9 cellular contexts compared by ENCODE assay signal in genomic region chr16:86604436-86605220, GRCh38. TPM values are rescaled to one million over a fixed set of nuclear protein-coding genes. Genes with fewer than 3 reads are reported as not detected.
DNase-seq lines count a peak whose midpoint lies in the region; ATAC-seq and TF ChIP-seq lines count a peak whose summit lies in the region.
"Had no signal": no experiment of that assay in that cellular context is flagged by ENCODE, and none has a peak within 500 bp of the region (broad histone marks: within the 10 kb centered on the region; RNA-seq: fewer than 3 reads in every experiment).

No MANE protein-coding gene starts in this region.

- H3K4me1 ChIP-seq in lower lobe of right lung (no peaks in the 10 kb centered on the region), aorta (ENCODE audit: control insufficient read depth in 1 of 2, insufficient read depth in 2 of 2, low read length in 2 of 2) (peaks cover 4 to 7% of the 10 kb centered on the region in 2 donors), Caco-2 (no peaks in the 10 kb centered on the region)

- BruUV-seq in MCF 10A (replicated peaks; lab: Mats Ljungman, UMichigan) (no TSS peak), Caco-2 (replicated peaks; lab: Mats Ljungman, UMichigan) (no TSS peak)

- no peaks in the 10 kb centered on the region for H3K9me3 Mint-ChIP-seq in MCF 10A (ENCODE audit: unreplicated experiment)
- H3K9me3 Mint-ChIP-seq in activated CD8-positive, alpha-beta memory T cell treated with anti-CD3 and anti-CD28 coated beads, Interleukin-2, amount 10 ng/mL, durations not matched to agents 7 days and 5 days (ENCODE audit: low read depth), result no peaks in the 10 kb centered on the region
- H3K9me3 Mint-ChIP-seq in Caco-2 (ENCODE audit: unreplicated experiment), result peaks cover 10% of the 10 kb centered on the region

- H3K27ac ChIP-seq in lower lobe of right lung (no peak overlapping the region), aorta (ENCODE audit: low read depth in 1 of 2, low read length in 2 of 2) (peak overlapping the region; percentile 64 to 89)
- H3K27ac ChIP-seq: heart right ventricle had no signal

- 20 to 34% methylated on average over 17 of the region's 17 CpGs for WGBS in aorta, 2 donors

- intact Hi-C loops in MCF 10A (cut with micrococcal nuclease) (no loop called here), lower lobe of right lung (cut with DNase I) (no loop called here), aorta (cut with DNase I) (no loop called here), Caco-2 (cut with micrococcal nuclease; ENCODE audit: unreplicated experiment) (no loop called here)

- H3K4me3 ChIP-seq in lower lobe of right lung (peak overlapping the region; percentile 47), aorta (ENCODE audit: low read length in 2 of 2) (peak overlapping the region; percentile 9 to 12), Caco-2 (ENCODE audit: low read depth, low read length) (no peak overlapping the region)

- H3K4me3 Mint-ChIP-seq in MCF 10A (ENCODE audit: unreplicated experiment) (no peak overlapping the region), Caco-2 (ENCODE audit: unreplicated experiment) (no peak overlapping the region)
- peak overlapping the region; percentile 68 for H3K4me3 Mint-ChIP-seq in activated CD8-positive, alpha-beta memory T cell treated with anti-CD3 and anti-CD28 coated beads, Interleukin-2, amount 10 ng/mL, durations not matched to agents 7 days and 5 days

- CTCF ChIA-PET in MCF 10A (lab: Yijun Ruan, JAX), result interaction anchor here (0.7 kb wide), 1 partner anchor 1688 kb away, joined by 5 read pairs; no protein-coding TSS in a partner anchor
- CTCF ChIA-PET in activated CD8-positive, alpha-beta memory T cell treated with anti-CD3 and anti-CD28 coated beads, Interleukin-2, amount 10 ng/mL, durations not matched to agents 7 days and 5 days (lab: Charles Lee), result interaction anchor here (0.7 kb wide), 1 partner anchor 29 kb away, joined by 3 read pairs; no protein-coding TSS in a partner anchor
- CTCF ChIA-PET in Caco-2 (lab: Charles Lee), result interaction anchor here (0.6 to 0.7 kb wide), 2 partner anchors 28 to 531 kb away, joined by 3 read pairs; no protein-coding TSS in a partner anchor

- no peaks in the 10 kb centered on the region for H3K27me3 Mint-ChIP-seq in MCF 10A (ENCODE audit: insufficient read depth, unreplicated experiment)
- H3K27me3 Mint-ChIP-seq in activated CD8-positive, alpha-beta memory T cell treated with anti-CD3 and anti-CD28 coated beads, Interleukin-2, amount 10 ng/mL, durations not matched to agents 7 days and 5 days, result peaks cover 17% of the 10 kb centered on the region
- H3K27me3 Mint-ChIP-seq in Caco-2 (ENCODE audit: insufficient read depth, unreplicated experiment), result peaks cover 7% of the 10 kb centered on the region

- H3K27ac Mint-ChIP-seq in MCF 10A (ENCODE audit: low read depth, unreplicated experiment), result no peak overlapping the region
- H3K27ac Mint-ChIP-seq in activated CD8-positive, alpha-beta memory T cell treated with anti-CD3 and anti-CD28 coated beads, Interleukin-2, amount 10 ng/mL, durations not matched to agents 7 days and 5 days, result peak overlapping the region; percentile 64
- no peak overlapping the region for H3K27ac Mint-ChIP-seq in Caco-2 (ENCODE audit: unreplicated experiment)

- H3K9me3 ChIP-seq in lower lobe of right lung (no peaks in the 10 kb centered on the region), aorta (ENCODE audit: control insufficient read depth, low read length) (no peaks in the 10 kb centered on the region), Caco-2 (no peaks in the 10 kb centered on the region; the same call in 1 of the 2 replicates)
- H3K9me3 ChIP-seq: heart right ventricle had no signal

- H3K27me3 ChIP-seq in lower lobe of right lung (ENCODE audit: low read depth), result peaks cover 13% of the 10 kb centered on the region
- no peaks in the 10 kb centered on the region for H3K27me3 ChIP-seq in aorta (ENCODE audit: control insufficient read depth in 1 of 2, insufficient read depth in 2 of 2, low read length in 1 of 2)
- H3K27me3 ChIP-seq in Caco-2 (replicated peaks; ENCODE audit: control insufficient read depth, insufficient read depth, low read length), result no peaks in the 10 kb centered on the region

- DNase-seq in T47D (ENCODE audit: low read depth in 1 of 2, low spot score in 1 of 2) (peak; percentile 66 to 79), MCF 10A (ENCODE audit: unreplicated experiment) (no peak), lower lobe of right lung (no peak), aorta (no peak), Caco-2 (no peak), mesenteric fat pad (ENCODE audit: low spot score) (no peak)
- peak; percentile 71 for DNase-seq in activated CD8-positive, alpha-beta memory T cell treated with anti-CD3 and anti-CD28 coated beads, Interleukin-2, amount 10 ng/mL, durations not matched to agents 7 days and 5 days
- DNase-seq: heart right ventricle had no signal

- peak; percentile 99 for ATAC-seq in activated CD8-positive, alpha-beta memory T cell treated with anti-CD3 and anti-CD28 coated beads, Interleukin-2, amount 10 ng/mL, durations not matched to agents 7 days and 5 days
- ATAC-seq in lower lobe of right lung (peak; percentile 59 to 67), aorta (ENCODE audit: low FRiP score) (no peak), GM21360 (IDR thresholded peaks at IDR 0.05; ENCODE audit: unreplicated experiment) (no peak)
- ATAC-seq: heart right ventricle had no signal

- POLR2A ChIA-PET in MCF 10A (lab: Yijun Ruan, JAX) (interaction anchor here (1.0 kb wide), 1 partner anchor 14 kb away, joined by 4 read pairs; no protein-coding TSS in a partner anchor), Caco-2 (lab: Charles Lee) (no interaction called here)

- no peaks in the 10 kb centered on the region for H3K4me1 Mint-ChIP-seq in MCF 10A (ENCODE audit: insufficient read depth, unreplicated experiment)
- H3K4me1 Mint-ChIP-seq in activated CD8-positive, alpha-beta memory T cell treated with anti-CD3 and anti-CD28 coated beads, Interleukin-2, amount 10 ng/mL, durations not matched to agents 7 days and 5 days, result peaks cover 5% of the 10 kb centered on the region
- no peaks in the 10 kb centered on the region for H3K4me1 Mint-ChIP-seq in Caco-2 (ENCODE audit: low read depth, unreplicated experiment)

- H3K36me3 ChIP-seq in lower lobe of right lung, result no peaks in the 10 kb centered on the region
- no peaks in the 10 kb centered on the region for H3K36me3 ChIP-seq in aorta (ENCODE audit: control insufficient read depth in 1 of 2, insufficient read depth in 2 of 2, low read length in 1 of 2)
- no peaks in the 10 kb centered on the region for H3K36me3 ChIP-seq in Caco-2 (ENCODE audit: control insufficient read depth, insufficient read depth, low read length)
- H3K36me3 ChIP-seq: heart right ventricle had no signal

- H3K36me3 Mint-ChIP-seq in MCF 10A (ENCODE audit: insufficient read depth, unreplicated experiment) (peaks cover 4% of the 10 kb centered on the region), Caco-2 (ENCODE audit: insufficient read depth, unreplicated experiment) (no peaks in the 10 kb centered on the region)
- H3K36me3 Mint-ChIP-seq in activated CD8-positive, alpha-beta memory T cell treated with anti-CD3 and anti-CD28 coated beads, Interleukin-2, amount 10 ng/mL, durations not matched to agents 7 days and 5 days, result no peaks in the 10 kb centered on the region

- in situ Hi-C loops in T47D (cut with HindIII; ENCODE audit: low pct_unique_long_range_greater_than_20kb, low sequenced_read_pairs), result no loop called here

- TF ChIP-seq CTCF in MCF 10A (IDR thresholded peaks at IDR 0.05; ENCODE audit: unreplicated experiment) (no peak), lower lobe of right lung (IDR thresholded peaks at IDR 0.05) (no peak), Caco-2 (IDR thresholded peaks at IDR 0.05; ENCODE audit: insufficient read depth in 1 of 2, low read depth in 1 of 2, low read length in 1 of 2, severe bottlenecking in 1 of 2, unreplicated experiment in 1 of 2) (no peak)

RNA-seq across cellular contexts. Expression of gene FOXL1, which starts 26.3 kb away (rescaled TPM):
- total RNA-seq in MCF 10A (2022) (4.7 and 4.9 TPM in 2 replicates), lower lobe of right lung (0.83 TPM), aorta (10 to 100 TPM; 23.8 to 34.4 TPM), Caco-2 (2022) (0.11 TPM in 1 of 2 replicates, not detected in the other), mesenteric fat pad (0.26 TPM)
- not detected for total RNA-seq in activated CD8-positive, alpha-beta memory T cell treated with anti-CD3 and anti-CD28 coated beads, Interleukin-2, amount 10 ng/mL, durations not matched to agents 7 days and 5 days
- polyA plus RNA-seq in aorta, result 10 to 100 TPM in 1 of 2 donors, 1 to 10 TPM in 1; 4.3 to 11.9 TPM

RNA-seq across cellular contexts. Expression of gene FOXC2, which starts 38.0 kb away (rescaled TPM):
- total RNA-seq in MCF 10A (2022) (16.8 and 22.5 TPM in 2 replicates), lower lobe of right lung (1.6 TPM), aorta (10 to 100 TPM; 29.0 to 45.4 TPM), Caco-2 (2022) (not detected in 2 replicates), mesenteric fat pad (0.42 TPM)
- total RNA-seq in activated CD8-positive, alpha-beta memory T cell treated with anti-CD3 and anti-CD28 coated beads, Interleukin-2, amount 10 ng/mL, durations not matched to agents 7 days and 5 days, result not detected
- 10 to 100 TPM in 1 of 2 donors, 1 to 10 TPM in 1; 8.6 to 22.8 TPM for polyA plus RNA-seq in aorta

RNA-seq across cellular contexts. Expression of gene MTHFSD, which starts 49.6 kb away (rescaled TPM):
- total RNA-seq in MCF 10A (2022), result 30.7 and 39.1 TPM in 2 replicates
- total RNA-seq in activated CD8-positive, alpha-beta memory T cell treated with anti-CD3 and anti-CD28 coated beads, Interleukin-2, amount 10 ng/mL, durations not matched to agents 7 days and 5 days, result 10 to 100 TPM; 23.2 to 25.3 TPM
- total RNA-seq in lower lobe of right lung, result 21.2 TPM
- 10 to 100 TPM; 14.0 to 23.1 TPM for total RNA-seq in aorta
- 10 to 100 TPM in 1 of 2 donors, 1 to 10 TPM in 1; 2.3 to 13.2 TPM for polyA plus RNA-seq in aorta
- 30.5 and 33.0 TPM in 2 replicates for total RNA-seq in Caco-2 (2022)
- total RNA-seq in mesenteric fat pad, result 10.2 TPM

Comparison
In these comparisons a context has a peak if more than half of its experiments do, and no peak if none do; other contexts are left out.
1. DNase-seq: peak in T47D (2 of 2) and activated CD8-positive, alpha-beta memory T cell treated with anti-CD3 and anti-CD28 coated beads, Interleukin-2, amount 10 ng/mL, durations not matched to agents 7 days and 5 days (single experiment); none in MCF 10A (single experiment), lower lobe of right lung (single experiment), aorta (0 of 2), Caco-2 (0 of 2) and mesenteric fat pad (single experiment).
2. ATAC-seq: peak in activated CD8-positive, alpha-beta memory T cell treated with anti-CD3 and anti-CD28 coated beads, Interleukin-2, amount 10 ng/mL, durations not matched to agents 7 days and 5 days (single experiment) and lower lobe of right lung (2 of 2); none in aorta (single experiment) and GM21360 (single experiment).